Comparison of ENCODE assay signal across 8 cellular contexts in the genomic region with DNA sequence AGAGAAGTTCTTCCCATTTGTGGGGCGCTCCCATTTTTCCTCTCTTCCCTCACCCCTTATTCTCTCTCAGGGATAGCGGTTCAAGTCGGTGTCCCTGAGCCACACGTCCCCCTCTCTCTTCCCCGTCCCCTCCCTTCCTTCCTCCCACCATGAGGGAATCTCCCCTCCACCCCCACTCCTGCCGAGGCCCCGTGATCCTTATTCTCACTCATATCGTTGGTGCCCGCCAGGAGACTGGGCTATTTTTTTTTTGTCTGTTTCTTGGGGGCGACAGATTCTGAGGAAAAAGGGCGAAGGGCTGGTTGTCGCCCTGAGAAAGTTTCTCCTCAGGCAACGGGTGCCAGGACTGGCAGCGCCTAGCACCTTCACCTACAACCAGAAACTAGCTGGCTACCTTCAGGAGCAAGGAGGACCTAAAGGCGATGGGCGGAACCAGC. TPM values are rescaled to one million over a fixed set of nuclear protein-coding genes. Genes with fewer than 3 reads are reported as not detected.
A peak's percentile ranks its signal among the peaks of the same experiment; 100 is the strongest.
DNase-seq lines count a peak whose midpoint lies in the region; ATAC-seq and TF ChIP-seq lines count a peak whose summit lies in the region.

No MANE protein-coding gene starts in this region.

- H3K27ac Mint-ChIP-seq in stimulated activated naive CD8-positive, alpha-beta T cell treated with anti-CD3 and anti-CD28 coated beads, Interleukin-15, amount 100 ng/mL, for 72 hours = peak overlapping the region; percentile 100

- peaks cover 44% of the 10 kb centered on the region for H3K4me1 Mint-ChIP-seq in stimulated activated naive CD8-positive, alpha-beta T cell treated with anti-CD3 and anti-CD28 coated beads, Interleukin-15, amount 100 ng/mL, for 72 hours

- H3K27me3 ChIP-seq in mononuclear cell (ENCODE audit: insufficient read depth, low read length) = no peaks in the 10 kb centered on the region
- H3K27me3 ChIP-seq in vagina = no peaks in the 10 kb centered on the region

- peak overlapping the region; percentile 100 for H3K27ac ChIP-seq in vagina

- H3K9me3 ChIP-seq in mononuclear cell (ENCODE audit: low read depth, low read length) = no peaks in the 10 kb centered on the region
- H3K9me3 ChIP-seq in vagina = no peaks in the 10 kb centered on the region

- intact Hi-C loops in vagina (cut with DNase I) = no loop called here

- H3K4me1 ChIP-seq in mononuclear cell (ENCODE audit: insufficient read depth, low read length) (peaks cover 31% of the 10 kb centered on the region), vagina (peaks cover 25% of the 10 kb centered on the region)

- no peak for ATAC-seq in stimulated activated naive CD8-positive, alpha-beta T cell treated with anti-CD3 and anti-CD28 coated beads, Interleukin-15, amount 100 ng/mL, for 72 hours
- ATAC-seq in stimulated activated naive CD8-positive, alpha-beta T cell treated with anti-CD3 and anti-CD28 coated beads, Interleukin-15, Interleukin-2, amounts not matched to agents 100 U/mL and 50 U/mL, for 24 hours = no peak

- no peak for TF ChIP-seq CTCF in cardiac fibroblast (IDR thresholded peaks at IDR 0.05; ENCODE audit: low read depth, low read length)
- TF ChIP-seq CTCF in vagina (IDR thresholded peaks at IDR 0.05) = no peak

- no peaks in the 10 kb centered on the region for H3K27me3 Mint-ChIP-seq in stimulated activated naive CD8-positive, alpha-beta T cell treated with anti-CD3 and anti-CD28 coated beads, Interleukin-15, amount 100 ng/mL, for 72 hours

- H3K36me3 ChIP-seq in vagina = no peaks in the 10 kb centered on the region

- TF ChIP-seq POLR2A in vagina (IDR thresholded peaks at IDR 0.05) = no peak

- no peak for DNase-seq in stimulated activated naive CD8-positive, alpha-beta T cell treated with anti-CD3 and anti-CD28 coated beads, Interleukin-15, amount 100 ng/mL, for 72 hours
- no peak for DNase-seq in stimulated activated naive CD8-positive, alpha-beta T cell treated with anti-CD3 and anti-CD28 coated beads, Interleukin-15, Interleukin-2, amounts not matched to agents 100 U/mL and 50 U/mL, for 24 hours
- DNase-seq in cardiac fibroblast (ENCODE audit: low read depth in 2 of 2) = no peak
- DNase-seq in vagina (ENCODE audit: extremely low spot score in 2 of 2) = no peak
- DNase-seq in activated effector memory CD4-positive, alpha-beta T cell treated with anti-CD3 and anti-CD28 coated beads, Interleukin-2, amount 50 U/mL, for 16 hours = no peak
- DNase-seq in stimulated activated CD4-positive, alpha-beta T cell treated with anti-CD3 and anti-CD28 coated beads, Interleukin-15, amount 100 ng/mL, for 24 hours = no peak
- no peak for DNase-seq in HUDEP-2 (lab: John Stamatoyannopoulos, UW; ENCODE audit: unreplicated experiment in 76 of 76)

- peak overlapping the region; percentile 66 to 84 for H3K4me3 ChIP-seq in cardiac fibroblast (replicated peaks in 1 of 2; ENCODE audit: low read depth in 2 of 2, low read length in 2 of 2)
- peak overlapping the region; percentile 83 for H3K4me3 ChIP-seq in mononuclear cell (ENCODE audit: low read length)
- peak overlapping the region; percentile 90 to 93 for H3K4me3 ChIP-seq in vagina

- peak overlapping the region; percentile 87 to 98 for H3K4me3 Mint-ChIP-seq in stimulated activated naive CD8-positive, alpha-beta T cell treated with anti-CD3 and anti-CD28 coated beads, Interleukin-15, amount 100 ng/mL, for 72 hours

- no peaks in the 10 kb centered on the region for H3K9me3 Mint-ChIP-seq in stimulated activated naive CD8-positive, alpha-beta T cell treated with anti-CD3 and anti-CD28 coated beads, Interleukin-15, amount 100 ng/mL, for 72 hours

RNA-seq across cellular contexts. Expression of gene ZCWPW1, which starts 0.7 kb away (rescaled TPM):
- total RNA-seq in mononuclear cell (3.3 TPM), vagina (5.9 TPM)

RNA-seq across cellular contexts. Expression of gene MEPCE, which starts 1.9 kb away (rescaled TPM):
- total RNA-seq in mononuclear cell (36.7 TPM), vagina (38.3 TPM)

RNA-seq across cellular contexts. Expression of gene PPP1R35, which starts 8.5 kb away (rescaled TPM):
- total RNA-seq in mononuclear cell (12.6 TPM), vagina (24.6 TPM)

RNA-seq across cellular contexts. Expression of gene SPACDR, which starts 36.3 kb away (rescaled TPM):
- total RNA-seq in mononuclear cell = 0.73 TPM
- total RNA-seq in vagina = not detected

RNA-seq across cellular contexts. Expression of gene TSC22D4, which starts 51.2 kb away (rescaled TPM):
- total RNA-seq in mononuclear cell (39.8 TPM), vagina (34.6 TPM)
